ENCODE assay signal across 8 cellular contexts in genomic region chr14:49992901-49993335, GRCh38.
DNase-seq lines count a peak whose midpoint lies in the region; ATAC-seq lines count a peak whose summit lies in the region.

No MANE protein-coding gene starts in this region.

- peak; percentile 80 for DNase-seq in NCI-H460 (ENCODE audit: extremely low read depth, low read depth)
- peak; percentile 67 for DNase-seq in glomerular visceral epithelial cell (ENCODE audit: extremely low spot score)
- no peak for DNase-seq in NCI-H524 (lab: John Stamatoyannopoulos, UW)
- DNase-seq in SW480 (ENCODE audit: low spot score): no peak
- no peak for DNase-seq in NCI-H1048 (lab: John Stamatoyannopoulos, UW)
- no peak for DNase-seq in DMS153 treated with DMSO at 0.1 percent for 48 hours (lab: John Stamatoyannopoulos, UW; ENCODE audit: unreplicated experiment)

- ATAC-seq in GM18520 (IDR thresholded peaks at IDR 0.05; ENCODE audit: unreplicated experiment): peak; percentile 99
- peak; percentile 97 for ATAC-seq in GM21786 (IDR thresholded peaks at IDR 0.05; ENCODE audit: unreplicated experiment)

Comparison
In these comparisons a context has a peak if more than half of its experiments do, and no peak if none do; other contexts are left out.
1. DNase-seq: peak in NCI-H460 (single experiment) and glomerular visceral epithelial cell (single experiment); none in NCI-H524 (0 of 2), SW480 (single experiment), NCI-H1048 (single experiment) and DMS153 treated with DMSO at 0.1 percent for 48 hours (single experiment).